Comparison of ENCODE assay signal across 16 cellular contexts in the genomic region with DNA sequence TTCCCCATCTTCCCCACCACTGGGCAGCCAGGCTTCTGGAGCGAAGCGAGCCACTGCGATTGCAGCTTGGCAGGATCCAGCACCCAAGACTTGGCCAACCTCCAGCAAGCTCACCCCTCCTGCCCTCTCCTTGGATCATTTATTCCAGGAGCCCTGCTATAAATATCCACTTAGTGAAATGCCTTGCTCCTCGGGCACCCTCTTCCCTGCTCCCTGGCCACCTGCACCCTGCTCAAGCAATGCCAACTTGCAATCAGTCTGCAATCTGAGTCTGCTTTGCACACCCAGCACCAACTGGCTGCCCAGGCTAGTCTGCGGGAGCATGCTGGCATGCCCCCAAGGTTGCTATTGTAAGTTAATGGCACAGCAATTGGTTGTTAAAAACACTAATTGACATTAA.
DNase-seq lines count a peak whose midpoint lies in the region; TF ChIP-seq lines count a peak whose summit lies in the region.
"Had no signal": no experiment of that assay in that cellular context is flagged by ENCODE, and none has a peak within 500 bp of the region (broad histone marks: within the 10 kb centered on the region; RNA-seq: fewer than 3 reads in every experiment).

No MANE protein-coding gene starts in this region.

- H3K4me1 ChIP-seq in prostate gland (replicated peaks) = no peaks in the 10 kb centered on the region

- POLR2A ChIA-PET in RWPE1 (lab: Yijun Ruan, JAX; ENCODE audit: low non-redundant PET) = no interaction called here
- POLR2A ChIA-PET in MCF 10A (lab: Yijun Ruan, JAX) = no interaction called here

- no peaks in the 10 kb centered on the region for H3K36me3 Mint-ChIP-seq in MCF 10A (ENCODE audit: insufficient read depth, unreplicated experiment)
- H3K36me3 Mint-ChIP-seq: CD4-positive, alpha-beta memory T cell had no signal

- peak; percentile 98 for DNase-seq in DMS79 (lab: John Stamatoyannopoulos, UW)
- peak; percentile 96 for DNase-seq in NCI-H1105 (lab: John Stamatoyannopoulos, UW)
- no peak for DNase-seq in RWPE1 (ENCODE audit: low spot score)
- peak; percentile 31 for DNase-seq in prostate gland (ENCODE audit: low spot score)
- no peak for DNase-seq in kidney glomerular epithelial cell (lab: John Stamatoyannopoulos, UW)
- no peak for DNase-seq in MCF 10A (ENCODE audit: unreplicated experiment)
- DNase-seq in NCI-H146 (lab: John Stamatoyannopoulos, UW) = no peak
- no peak for DNase-seq in activated naive CD4-positive, alpha-beta T cell treated with Interleukin-2 at 50 U/mL for 16 hours
- DNase-seq: ACHN; CD4-positive, alpha-beta memory T cell; GOT3; NCI-H2081; NCI-H748 treated with DMSO at 0.1 percent for 48 hours; SIG-M5; SW 1271 had no signal

- WGBS in prostate gland = 23% methylated on average over 5 of the region's 5 CpGs

- TF ChIP-seq POLR2A in prostate gland (IDR thresholded peaks at IDR 0.05) = no peak

- H3K27ac ChIP-seq in RWPE1 = peak overlapping the region; percentile 36
- no peak overlapping the region for H3K27ac ChIP-seq in prostate gland

- intact Hi-C loops in prostate gland (cut with DNase I) (no loop called here), MCF 10A (cut with micrococcal nuclease) (no loop called here)

- H3K36me3 ChIP-seq in prostate gland = no peaks in the 10 kb centered on the region

- CTCF ChIA-PET in RWPE1 (lab: Yijun Ruan, JAX) (interaction anchor here (0.6 kb wide), 1 partner anchor 927 kb away, joined by 3 read pairs; no protein-coding TSS in a partner anchor), MCF 10A (lab: Yijun Ruan, JAX) (interaction anchor here (0.9 kb wide), 1 partner anchor 443 kb away, joined by 4 read pairs; no protein-coding TSS in a partner anchor)

- H3K9me3 Mint-ChIP-seq in MCF 10A (ENCODE audit: unreplicated experiment) = no peaks in the 10 kb centered on the region

- H3K27me3 ChIP-seq in prostate gland (replicated peaks; ENCODE audit: insufficient read depth) = no peaks in the 10 kb centered on the region

- H3K4me3 ChIP-seq in prostate gland = no peak overlapping the region

- no TSS peak for BruUV-seq in MCF 10A (replicated peaks; lab: Mats Ljungman, UMichigan)

- H3K27ac Mint-ChIP-seq in MCF 10A (ENCODE audit: low read depth, unreplicated experiment) = no peak overlapping the region
- H3K27ac Mint-ChIP-seq: B cell had no signal

- no peaks in the 10 kb centered on the region for H3K4me1 Mint-ChIP-seq in MCF 10A (ENCODE audit: insufficient read depth, unreplicated experiment)
- H3K4me1 Mint-ChIP-seq: B cell; CD4-positive, alpha-beta memory T cell had no signal

- no peak overlapping the region for H3K4me3 Mint-ChIP-seq in MCF 10A (ENCODE audit: unreplicated experiment)
- H3K4me3 Mint-ChIP-seq: B cell; CD4-positive, alpha-beta memory T cell had no signal

- no peaks in the 10 kb centered on the region for H3K9me3 ChIP-seq in prostate gland

- H3K27me3 Mint-ChIP-seq in MCF 10A (ENCODE audit: insufficient read depth, unreplicated experiment) = peaks cover 8% of the 10 kb centered on the region
- H3K27me3 Mint-ChIP-seq: B cell had no signal

- TF ChIP-seq CTCF in RWPE1 (conservative IDR thresholded peaks at IDR 0.05; ENCODE audit: low read depth) = no peak
- no peak for TF ChIP-seq CTCF in prostate gland (IDR thresholded peaks at IDR 0.05)
- TF ChIP-seq CTCF in MCF 10A (IDR thresholded peaks at IDR 0.05; ENCODE audit: unreplicated experiment) = no peak

Comparison
In these comparisons a context has a peak if more than half of its experiments do, and no peak if none do; other contexts are left out.
1. DNase-seq: peak in DMS79 (single experiment), NCI-H1105 (single experiment) and prostate gland (single experiment); none in RWPE1 (single experiment), kidney glomerular epithelial cell (single experiment), MCF 10A (single experiment), NCI-H146 (single experiment) and activated naive CD4-positive, alpha-beta T cell treated with Interleukin-2 at 50 U/mL for 16 hours (single experiment).